2 cellular contexts compared by ENCODE assay signal in genomic region chr22:19914201-19914943, GRCh38.
TF ChIP-seq lines count a peak whose summit lies in the region.

No MANE protein-coding gene starts in this region.

TF ChIP-seq in HEK293, 187 proteins besides CTCF, POLR2A, EP300 and RAD21:
- no peak for TF ChIP-seq ZNF600 (tag by site-specific recombination; IDR thresholded peaks at IDR 0.05)
- no peak for TF ChIP-seq ZNF549 (tag by site-specific recombination; IDR thresholded peaks at IDR 0.05)
- no peak for TF ChIP-seq ZNF26 (tag by site-specific recombination; IDR thresholded peaks at IDR 0.05)
- TF ChIP-seq ZNF146 (tag by site-specific recombination; IDR thresholded peaks at IDR 0.05): peak; percentile 70
- TF ChIP-seq YY1 (tag by site-specific recombination; IDR thresholded peaks at IDR 0.05): no peak

TF ChIP-seq in K562, 482 proteins besides CTCF, POLR2A, EP300 and RAD21 (continues in another document):
- TF ChIP-seq ZNF354B (CRISPR knock-in tag; IDR thresholded peaks at IDR 0.05) (no peak), GTF2E2 (tag; IDR thresholded peaks at IDR 0.05) (no peak; the same call in 1 of the 2 replicates), AFF4 (CRISPR knock-in tag; IDR thresholded peaks at IDR 0.05) (no peak), CEBPG (CRISPR knock-in tag; IDR thresholded peaks at IDR 0.05) (no peak), CEBPG (tag; conservative IDR thresholded peaks at IDR 0.05 in 1 of 2, IDR thresholded peaks at IDR 0.05 in 1 of 2) (no peak), GTF2A2 (tag; IDR thresholded peaks at IDR 0.05) (no peak), ARNT (IDR thresholded peaks at IDR 0.05) (no peak), PML (IDR thresholded peaks at IDR 0.05; ENCODE audit: low read length) (no peak), HMG20A (CRISPR knock-in tag; conservative IDR thresholded peaks at IDR 0.05) (no peak), CSDE1 (IDR thresholded peaks at IDR 0.05) (no peak), ARID3B (CRISPR knock-in tag; IDR thresholded peaks at IDR 0.05; ENCODE audit: borderline replicate concordance) (0 out of 2 replicates have a peak, but pooled peaks have one; percentile 47), HBP1 (CRISPR knock-in tag; IDR thresholded peaks at IDR 0.05) (0 out of 2 replicates have a peak, but pooled peaks have one; percentile 26), SIX5 (IDR thresholded peaks at IDR 0.05; ENCODE audit: borderline replicate concordance in 1 of 2, insufficient read depth in 1 of 2, low read depth in 1 of 2, low read length in 2 of 2) (no peak), ZBTB8A (IDR thresholded peaks at IDR 0.05; ENCODE audit: partially characterized antibody) (no peak), KLF10 (CRISPR knock-in tag; IDR thresholded peaks at IDR 0.05) (0 out of 2 replicates have a peak, but pooled peaks have one; percentile 7), RHOXF2B (CRISPR knock-in tag; conservative IDR thresholded peaks at IDR 0.05) (no peak), ZBTB49 (CRISPR knock-in tag; IDR thresholded peaks at IDR 0.05; ENCODE audit: borderline replicate concordance) (no peak), SREBF2 (CRISPR knock-in tag; IDR thresholded peaks at IDR 0.05) (no peak), ZBTB34 (CRISPR knock-in tag; IDR thresholded peaks at IDR 0.05) (no peak), ZNF436 (CRISPR knock-in tag; IDR thresholded peaks at IDR 0.05) (0 out of 2 replicates have a peak, but pooled peaks have one; percentile 49), ZNF347 (CRISPR knock-in tag; IDR thresholded peaks at IDR 0.05; ENCODE audit: low read depth) (no peak), TSC22D4 (tag; IDR thresholded peaks at IDR 0.05) (no peak), KLF1 (tag; IDR thresholded peaks at IDR 0.05) (0 out of 2 replicates have a peak, but pooled peaks have one; percentile 19), SP2 (IDR thresholded peaks at IDR 0.05; ENCODE audit: extremely low read depth, low read depth, low read length, poor library complexity, severe bottlenecking) (no peak), MXD1 (CRISPR knock-in tag; IDR thresholded peaks at IDR 0.05; ENCODE audit: borderline replicate concordance, poor library complexity, severe bottlenecking) (no peak), SETDB1 (IDR thresholded peaks at IDR 0.05; ENCODE audit: low read length) (peak; percentile 23), ILF3 (IDR thresholded peaks at IDR 0.05; ENCODE audit: borderline replicate concordance) (no peak), ELF4 (CRISPR knock-in tag; IDR thresholded peaks at IDR 0.05) (0 out of 2 replicates have a peak, but pooled peaks have one; percentile 42), ZNF707 (CRISPR knock-in tag; conservative IDR thresholded peaks at IDR 0.05) (peak; percentile 30; the same call in 1 of the 2 replicates), IRF9 (tag; IDR thresholded peaks at IDR 0.05) (no peak), MLLT1 (IDR thresholded peaks at IDR 0.05) (no peak), ZNF511 (CRISPR knock-in tag; IDR thresholded peaks at IDR 0.05) (no peak), NCOA4 (IDR thresholded peaks at IDR 0.05; ENCODE audit: partially characterized antibody) (no peak), ZNF146 (CRISPR knock-in tag; IDR thresholded peaks at IDR 0.05; ENCODE audit: unreplicated experiment) (peak; percentile 82), NR2C1 (IDR thresholded peaks at IDR 0.05) (no peak), NR2C1 (tag; IDR thresholded peaks at IDR 0.05) (no peak), XRCC3 (IDR thresholded peaks at IDR 0.05) (no peak), CAMTA2 (CRISPR knock-in tag; conservative IDR thresholded peaks at IDR 0.05) (no peak), OTX1 (CRISPR knock-in tag; IDR thresholded peaks at IDR 0.05) (peak; percentile 69; the same call in 1 of the 2 replicates), ZC3H4 (CRISPR knock-in tag; IDR thresholded peaks at IDR 0.05; ENCODE audit: borderline replicate concordance) (no peak), CREB5 (CRISPR knock-in tag; IDR thresholded peaks at IDR 0.05) (no peak), POLR2H (tag; IDR thresholded peaks at IDR 0.05; ENCODE audit: low read depth) (no peak), SAP30 (IDR thresholded peaks at IDR 0.05; ENCODE audit: borderline replicate concordance, insufficient read depth, low read depth, low read length, poor library complexity, severe bottlenecking) (no peak), SP1 (CRISPR knock-in tag; IDR thresholded peaks at IDR 0.05) (no peak), CBX1 (IDR thresholded peaks at IDR 0.05; ENCODE audit: low read depth) (no peak), EWSR1 (IDR thresholded peaks at IDR 0.05; ENCODE audit: borderline replicate concordance, low read depth, partially characterized antibody) (no peak), NR1H2 (CRISPR knock-in tag; IDR thresholded peaks at IDR 0.05) (no peak), SMC3 (conservative IDR thresholded peaks at IDR 0.05; ENCODE audit: insufficient read depth, low read depth, low read length) (no peak)
